In genomic region chr6:169775321-169775720, GRCh38 we compare ENCODE assay signal across 21 cellular contexts.
"Had no signal": no experiment of that assay in that cellular context is flagged by ENCODE, and none has a peak within 500 bp of the region (broad histone marks: within the 10 kb centered on the region; RNA-seq: fewer than 3 reads in every experiment).

No MANE protein-coding gene starts in this region.

- H3K27ac ChIP-seq: Peyer's patch, RWPE1 had no signal

- ATAC-seq: activated CD4-positive, CD25-positive, alpha-beta regulatory T cell treated with anti-CD3 and anti-CD28 coated beads, Interleukin-2, amount 50 U/mL, for 24 hours had no signal

- H3K4me1 Mint-ChIP-seq: activated naive CD4-positive, alpha-beta T cell treated with anti-CD3 and anti-CD28 coated beads, Interleukin-2, amount 10 ng/mL, durations not matched to agents 7 days and 5 days; central memory CD8-positive, alpha-beta T cell had no signal

- H3K4me3 Mint-ChIP-seq: activated naive CD4-positive, alpha-beta T cell treated with anti-CD3 and anti-CD28 coated beads, Interleukin-2, amount 10 ng/mL, durations not matched to agents 7 days and 5 days; activated naive CD8-positive, alpha-beta T cell treated with anti-CD3 and anti-CD28 coated beads, Interleukin-2, amount 10 ng/mL, durations not matched to agents 7 days and 5 days; central memory CD8-positive, alpha-beta T cell; T-helper 1 cell treated with Interleukin-12 subunit alpha and Interleukin-12 subunit beta and Interleukin-4 antibody, amounts not matched to agents 30 μg/mL and 1 μg/mL, for 36 hours had no signal

- H3K4me3 ChIP-seq: MG63, Peyer's patch had no signal

- DNase-seq: activated CD4-positive, alpha-beta T cell treated with anti-CD3 and anti-CD28 coated beads for 4 hours; activated CD4-positive, alpha-beta T cell treated with anti-CD3 and anti-CD28 coated beads, Interleukin-2, amount 50 U/mL, for 48 hours; activated gamma-delta T cell treated with Interleukin-2 at 50 U/mL for 16 hours; activated naive CD4-positive, alpha-beta T cell treated with anti-CD3 and anti-CD28 coated beads, Interleukin-2, amount 10 ng/mL, durations not matched to agents 7 days and 5 days; activated naive CD8-positive, alpha-beta T cell treated with anti-CD3 and anti-CD28 coated beads, Interleukin-2, amount 10 ng/mL, durations not matched to agents 7 days and 5 days; activated T-cell treated with anti-CD3 and anti-CD28 coated beads for 4 hours; activated T-cell treated with anti-CD3 and anti-CD28 coated beads, Interleukin-2, amount 50 U/mL, for 48 hours; aorta; MG63; NCI-H1105; NCI-H1436; NCI-H1694 treated with DMSO at 0.1 percent for 48 hours; NCI-H2029 treated with DMSO at 0.1 percent for 48 hours; NCI-H510A treated with DMSO at 0.1 percent for 48 hours; Peyer's patch; SHP77 had no signal

- H3K27ac Mint-ChIP-seq: activated naive CD4-positive, alpha-beta T cell treated with anti-CD3 and anti-CD28 coated beads, Interleukin-2, amount 10 ng/mL, durations not matched to agents 7 days and 5 days; activated naive CD8-positive, alpha-beta T cell treated with anti-CD3 and anti-CD28 coated beads, Interleukin-2, amount 10 ng/mL, durations not matched to agents 7 days and 5 days; activated T-helper 2 cell treated with anti-CD3 and anti-CD28 coated beads, Interferon-gamma antibody, Interleukin-2, Interleukin-4, amounts not matched to agents 10 μg/mL and 5 μg/mL and 100 μg/mL, durations not matched to agents 14 hours and 24 hours and 36 hours; T-helper 1 cell treated with Interleukin-12 subunit alpha and Interleukin-12 subunit beta and Interleukin-4 antibody, amounts not matched to agents 30 μg/mL and 1 μg/mL, for 36 hours had no signal

- H3K9me3 Mint-ChIP-seq: activated naive CD4-positive, alpha-beta T cell treated with anti-CD3 and anti-CD28 coated beads, Interleukin-2, amount 10 ng/mL, durations not matched to agents 7 days and 5 days; activated naive CD8-positive, alpha-beta T cell treated with anti-CD3 and anti-CD28 coated beads, Interleukin-2, amount 10 ng/mL, durations not matched to agents 7 days and 5 days; activated T-helper 2 cell treated with anti-CD3 and anti-CD28 coated beads, Interferon-gamma antibody, Interleukin-2, Interleukin-4, amounts not matched to agents 10 μg/mL and 5 μg/mL and 100 μg/mL, durations not matched to agents 14 hours and 24 hours and 36 hours; central memory CD8-positive, alpha-beta T cell; T-helper 1 cell treated with Interleukin-12 subunit alpha and Interleukin-12 subunit beta and Interleukin-4 antibody, amounts not matched to agents 30 μg/mL and 1 μg/mL, for 36 hours had no signal

- H3K27me3 Mint-ChIP-seq: activated naive CD4-positive, alpha-beta T cell treated with anti-CD3 and anti-CD28 coated beads, Interleukin-2, amount 10 ng/mL, durations not matched to agents 7 days and 5 days; activated naive CD8-positive, alpha-beta T cell treated with anti-CD3 and anti-CD28 coated beads, Interleukin-2, amount 10 ng/mL, durations not matched to agents 7 days and 5 days; central memory CD8-positive, alpha-beta T cell had no signal
